ENCODE assay signal across 12 cellular contexts in the genomic region with DNA sequence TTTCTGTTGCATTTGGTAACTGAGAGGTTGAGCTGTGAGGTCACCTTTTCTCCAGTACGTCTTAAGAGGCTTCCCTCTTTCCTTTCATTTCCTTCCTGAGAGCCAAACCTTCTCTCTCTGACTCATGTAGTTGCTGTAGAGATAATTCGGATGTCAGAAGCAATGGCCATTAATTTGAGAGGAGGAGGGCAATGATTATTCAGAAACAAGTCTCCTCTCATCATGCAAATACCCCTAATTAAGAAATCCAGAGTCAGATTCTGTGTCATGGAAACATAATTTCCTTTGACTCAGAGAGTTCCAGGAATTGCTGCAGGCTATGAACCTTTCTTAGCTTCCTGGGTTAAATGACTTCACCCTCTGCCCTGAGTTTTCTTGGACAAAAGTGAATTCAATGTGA. TPM values are rescaled to one million over a fixed set of nuclear protein-coding genes. Genes with fewer than 3 reads are reported as not detected.
DNase-seq lines count a peak whose midpoint lies in the region; ATAC-seq, FAIRE-seq and TF ChIP-seq lines count a peak whose summit lies in the region.
"Had no signal": no experiment of that assay in that cellular context is flagged by ENCODE, and none has a peak within 500 bp of the region (broad histone marks: within the 10 kb centered on the region; RNA-seq: fewer than 3 reads in every experiment).

No MANE protein-coding gene starts in this region.

- H3K18ac ChIP-seq in mesenchymal stem cell (ENCODE audit: low read depth in 1 of 2, low read length in 2 of 2): peak overlapping the region in 1 of 2 experiments; percentile 84

- peaks cover 3% of the 10 kb centered on the region for H3K36me3 Mint-ChIP-seq in chondrocyte (ENCODE audit: low read depth)

- peak overlapping the region; percentile 53 for H3K27ac Mint-ChIP-seq in chondrocyte (ENCODE audit: unreplicated experiment)
- H3K27ac Mint-ChIP-seq: activated CD4-positive, alpha-beta memory T cell treated with anti-CD3 and anti-CD28 coated beads for 36 hours; activated naive CD4-positive, alpha-beta T cell treated with anti-CD3 and anti-CD28 coated beads, Interleukin-2, amount 50 U/mL, for 72 hours; CD4-positive, CD25-positive, alpha-beta regulatory T cell had no signal

- H3K4me1 ChIP-seq in mesenchymal stem cell (ENCODE audit: control insufficient read depth, insufficient read depth, low read depth, low read length): peaks cover 2% of the 10 kb centered on the region

- H2AK5ac ChIP-seq in mesenchymal stem cell (ENCODE audit: low read length, severe bottlenecking): no peak overlapping the region

- TF ChIP-seq CTCF in chondrocyte (IDR thresholded peaks at IDR 0.05): no peak

- H2BK120ac ChIP-seq in mesenchymal stem cell (ENCODE audit: low read depth, low read length): peak overlapping the region; percentile 77

- no peak overlapping the region for H2BK5ac ChIP-seq in mesenchymal stem cell (ENCODE audit: low read depth, low read length, poor library complexity, severe bottlenecking)

- no peak for FAIRE-seq in HTR-8/SVneo (lab: Jason Lieb, UNC)

- H3K9me3 ChIP-seq in mesenchymal stem cell (ENCODE audit: control insufficient read depth, low read length): peaks cover 18% of the 10 kb centered on the region

- H3K4ac ChIP-seq in mesenchymal stem cell (ENCODE audit: low read depth in 1 of 2, low read length in 2 of 2): peak overlapping the region in 1 of 2 experiments; percentile 9

- DNase-seq in AG08396 (ENCODE audit: low spot score) (peak; percentile 41), LHCN-M2 (ENCODE audit: low read depth) (peak; percentile 32), chondrocyte (ENCODE audit: low spot score) (no peak), mesenchymal stem cell (peak; percentile 93), HTR-8/SVneo (ENCODE audit: insufficient read length, low spot score) (no peak), NCI-H128 (lab: John Stamatoyannopoulos, UW; ENCODE audit: unreplicated experiment) (no peak)
- DNase-seq: activated CD4-positive, alpha-beta memory T cell treated with anti-CD3 and anti-CD28 coated beads for 36 hours; CD4-positive, CD25-positive, alpha-beta regulatory T cell; NCI-H774 had no signal

- H3K27me3 ChIP-seq in mesenchymal stem cell (ENCODE audit: control insufficient read depth in 1 of 2, insufficient read depth in 1 of 2, low read length in 2 of 2): no peaks in the 10 kb centered on the region

- H3K9me3 Mint-ChIP-seq in chondrocyte (ENCODE audit: low read depth): peaks cover 15% of the 10 kb centered on the region

- H2AFZ ChIP-seq in mesenchymal stem cell (ENCODE audit: low read depth, low read length): no peak overlapping the region

- H3K27ac ChIP-seq in mesenchymal stem cell (ENCODE audit: low read length, poor library complexity, severe bottlenecking): no peak overlapping the region

- no peak overlapping the region for H4K91ac ChIP-seq in mesenchymal stem cell (ENCODE audit: low read length)

- H3K4me3 Mint-ChIP-seq in chondrocyte (ENCODE audit: unreplicated experiment): no peak overlapping the region
- H3K4me3 Mint-ChIP-seq: activated CD4-positive, alpha-beta memory T cell treated with anti-CD3 and anti-CD28 coated beads for 36 hours had no signal

- no peak overlapping the region for H4K8ac ChIP-seq in mesenchymal stem cell (ENCODE audit: low read length)

- no peak overlapping the region for H3K4me2 ChIP-seq in mesenchymal stem cell (ENCODE audit: low read length, poor library complexity, severe bottlenecking)

- no peak overlapping the region for H3K23ac ChIP-seq in mesenchymal stem cell (ENCODE audit: low read length in 2 of 2)

- peak overlapping the region; percentile 89 for H3K9ac ChIP-seq in mesenchymal stem cell (ENCODE audit: low read length)

- H2BK15ac ChIP-seq in mesenchymal stem cell (ENCODE audit: low read depth, poor library complexity, severe bottlenecking): no peak overlapping the region

- no peak for ATAC-seq in GM21360 (IDR thresholded peaks at IDR 0.05; ENCODE audit: unreplicated experiment)
- ATAC-seq in GM18517 (IDR thresholded peaks at IDR 0.05; ENCODE audit: unreplicated experiment): no peak
- ATAC-seq: activated naive CD4-positive, alpha-beta T cell treated with anti-CD3 and anti-CD28 coated beads, Interleukin-2, amount 50 U/mL, for 72 hours had no signal

- H3K79me1 ChIP-seq in mesenchymal stem cell (replicated peaks; ENCODE audit: low read length, poor library complexity, severe bottlenecking): no peaks in the 10 kb centered on the region

- H3K4me3 ChIP-seq in mesenchymal stem cell (ENCODE audit: insufficient read depth in 1 of 2, low read depth in 1 of 2, low read length in 2 of 2): peak overlapping the region in 1 of 2 experiments; percentile 46

- whole genome bisulfite sequencing in mesenchymal stem cell: no CpG with 5 or more reads among the region's 2 CpGs

- peak overlapping the region in 1 of 2 experiments; percentile 20 for H2BK12ac ChIP-seq in mesenchymal stem cell (ENCODE audit: low read length in 2 of 2)

- no peaks in the 10 kb centered on the region for H3K27me3 Mint-ChIP-seq in chondrocyte (ENCODE audit: low read depth)
- H3K27me3 Mint-ChIP-seq: CD4-positive, CD25-positive, alpha-beta regulatory T cell had no signal

- no peak overlapping the region for H3K14ac ChIP-seq in mesenchymal stem cell (ENCODE audit: low read length in 2 of 2)

- no peaks in the 10 kb centered on the region for H3K36me3 ChIP-seq in mesenchymal stem cell (ENCODE audit: control insufficient read depth in 1 of 2, insufficient read depth in 2 of 2, low read depth in 1 of 2, low read length in 2 of 2)

- peaks cover 32% of the 10 kb centered on the region for H3K4me1 Mint-ChIP-seq in chondrocyte (ENCODE audit: low read depth)

RNA-seq across cellular contexts. Expression of a gene that starts 59.0 kb away (rescaled TPM):
- total RNA-seq in LHCN-M2 (2014; rRNA removed) (43.3 and 46.5 TPM in 2 replicates), chondrocyte (61.7 to 73.0 TPM (median 71.3 TPM) in 3 replicates)
- polyA plus RNA-seq in LHCN-M2 (2012): 22.8 TPM
- polyA plus RNA-seq in mesenchymal stem cell (2013, experiment 1 of 2): 61.0 TPM
- 59.5 TPM for polyA plus RNA-seq in mesenchymal stem cell (2013, experiment 2 of 2)

Comparison
In these comparisons a context has a peak if more than half of its experiments do, and no peak if none do; other contexts are left out.
1. DNase-seq: peak in AG08396 (single experiment), LHCN-M2 (single experiment) and mesenchymal stem cell (single experiment); none in chondrocyte (single experiment), HTR-8/SVneo (single experiment) and NCI-H128 (single experiment).